In the genomic region with DNA sequence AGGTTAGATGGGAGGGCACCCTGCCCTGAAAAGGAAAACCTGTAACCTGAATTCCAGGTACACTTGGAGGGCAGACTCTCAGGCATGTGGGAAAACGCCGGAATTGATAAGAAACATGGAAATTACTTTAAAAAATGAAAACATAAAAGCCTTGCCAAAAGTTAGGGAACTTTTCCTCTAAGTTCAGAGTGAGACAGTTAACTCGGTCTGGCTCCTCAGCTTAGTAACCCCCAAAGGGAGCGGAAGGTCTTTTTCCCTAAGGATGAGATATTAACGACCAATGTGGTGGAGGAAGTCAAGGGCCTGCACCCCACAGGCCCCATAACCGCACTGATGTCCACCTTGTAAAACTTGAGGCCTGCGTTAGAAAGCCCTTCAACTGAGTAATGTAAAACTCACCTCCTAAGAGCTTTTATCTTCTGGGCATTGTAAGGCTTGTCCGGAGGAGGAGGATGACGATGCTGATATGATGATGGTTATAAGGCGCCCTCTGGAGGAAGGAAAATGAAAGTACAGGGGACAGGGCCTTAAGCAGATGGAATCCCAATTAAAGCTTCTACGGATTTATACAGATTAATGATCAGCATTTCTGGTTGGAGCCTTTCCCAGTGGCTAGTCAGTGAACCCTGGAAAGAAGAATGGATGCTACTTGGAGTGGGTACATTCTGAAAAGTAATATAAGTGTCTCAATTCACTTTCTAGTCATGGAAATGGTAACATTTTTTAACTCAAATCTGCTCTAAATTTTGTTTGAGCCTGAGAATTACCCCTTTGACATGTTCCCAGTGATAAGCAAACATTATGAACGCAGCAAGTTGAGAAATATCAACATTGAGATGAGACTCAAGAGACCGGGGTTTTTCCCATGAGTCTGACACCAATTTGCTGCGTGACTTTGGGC, we compare ENCODE assay signal across 8 cellular contexts. TPM values are rescaled to one million over a fixed set of nuclear protein-coding genes. Genes with fewer than 3 reads are reported as not detected.
DNase-seq lines count a peak whose midpoint lies in the region; ATAC-seq and TF ChIP-seq lines count a peak whose summit lies in the region.

No MANE protein-coding gene starts in this region.

- H3K4me1 ChIP-seq in parathyroid adenoma: peaks cover 2% of the 10 kb centered on the region

- H3K27ac Mint-ChIP-seq in activated naive CD8-positive, alpha-beta T cell: no peak overlapping the region
- H3K27ac Mint-ChIP-seq in glutamatergic neuron (ENCODE audit: unreplicated experiment): peak overlapping the region; percentile 70

- TF ChIP-seq CTCF in glutamatergic neuron (IDR thresholded peaks at IDR 0.05; ENCODE audit: partially characterized antibody, unreplicated experiment): peak; percentile 88
- TF ChIP-seq CTCF in parathyroid adenoma (IDR thresholded peaks at IDR 0.05): peak; percentile 74

- H3K4me2 ChIP-seq in parathyroid adenoma (ENCODE audit: low read length): peak overlapping the region; percentile 24

- peaks cover 12% of the 10 kb centered on the region for H3K4me1 Mint-ChIP-seq in activated naive CD8-positive, alpha-beta T cell (ENCODE audit: low read depth)
- H3K4me1 Mint-ChIP-seq in glutamatergic neuron (ENCODE audit: low read depth, unreplicated experiment): peaks cover 8% of the 10 kb centered on the region

- H3K36me3 Mint-ChIP-seq in activated naive CD8-positive, alpha-beta T cell: no peaks in the 10 kb centered on the region
- H3K36me3 Mint-ChIP-seq in glutamatergic neuron (ENCODE audit: unreplicated experiment): no peaks in the 10 kb centered on the region

- H3K36me3 ChIP-seq in parathyroid adenoma (ENCODE audit: control insufficient read depth, insufficient read depth, low read length): no peaks in the 10 kb centered on the region

- H3K4me3 ChIP-seq in parathyroid adenoma (ENCODE audit: low read depth, low read length): peak overlapping the region; percentile 35

- H3K9ac ChIP-seq in parathyroid adenoma: no peak overlapping the region

- no peak overlapping the region for H3K27ac ChIP-seq in parathyroid adenoma

- no peaks in the 10 kb centered on the region for H3K9me3 Mint-ChIP-seq in activated naive CD8-positive, alpha-beta T cell (ENCODE audit: low read depth)
- peaks cover 3% of the 10 kb centered on the region for H3K9me3 Mint-ChIP-seq in glutamatergic neuron (ENCODE audit: unreplicated experiment)

- H3K27me3 Mint-ChIP-seq in activated naive CD8-positive, alpha-beta T cell: peaks cover 26% of the 10 kb centered on the region
- H3K27me3 Mint-ChIP-seq in glutamatergic neuron (ENCODE audit: unreplicated experiment): no peaks in the 10 kb centered on the region

- H3K9me3 ChIP-seq in parathyroid adenoma (ENCODE audit: control insufficient read depth, low read length): no peaks in the 10 kb centered on the region

- H2AFZ ChIP-seq in parathyroid adenoma: peak overlapping the region; percentile 79

- DNase-seq in DMS53 (lab: John Stamatoyannopoulos, UW) (peak; percentile 90), NCI-H510A (lab: John Stamatoyannopoulos, UW) (peak; percentile 15), glutamatergic neuron (peak; percentile 17), cerebellum (ENCODE audit: low spot score) (no peak)

- H3K27me3 ChIP-seq in parathyroid adenoma (ENCODE audit: control insufficient read depth, insufficient read depth, low read length): no peaks in the 10 kb centered on the region

- ATAC-seq in GM19395 (IDR thresholded peaks at IDR 0.05; ENCODE audit: unreplicated experiment): peak; percentile 91
- ATAC-seq in HG03432 (IDR thresholded peaks at IDR 0.05; ENCODE audit: unreplicated experiment): peak; percentile 93

- H3K79me2 ChIP-seq in parathyroid adenoma: no peaks in the 10 kb centered on the region

- H3K4me3 Mint-ChIP-seq in activated naive CD8-positive, alpha-beta T cell: peak overlapping the region; percentile 42
- H3K4me3 Mint-ChIP-seq in glutamatergic neuron (ENCODE audit: unreplicated experiment): peak overlapping the region; percentile 62

RNA-seq across cellular contexts. Expression of a gene that starts 0.7 kb away (rescaled TPM):
- total RNA-seq in glutamatergic neuron (ENCODE audit: unreplicated experiment) (6.8 TPM), cerebellum (233 TPM)

Comparison
In these comparisons a context has a peak if more than half of its experiments do, and no peak if none do; other contexts are left out.
1. RNA of a gene that starts 0.7 kb away (total RNA-seq): 233 TPM in cerebellum (single experiment); 6.8 TPM in glutamatergic neuron (single experiment); every median in the first group is over 10 times any median in the second.